In genomic region chr9:78235296-78235770, GRCh38 we compare ENCODE assay signal across 8 cellular contexts. TPM values are rescaled to one million over a fixed set of nuclear protein-coding genes. Genes with fewer than 3 reads are reported as not detected.
DNase-seq lines count a peak whose midpoint lies in the region; TF ChIP-seq lines count a peak whose summit lies in the region.

No MANE protein-coding gene starts in this region.

- in situ Hi-C loops in GM13976 (cut with MboI; ENCODE audit: low sequenced_read_pairs, unreplicated experiment) = no loop called here

- peak overlapping the region; percentile 94 for H3K27ac Mint-ChIP-seq in neural crest cell (ENCODE audit: unreplicated experiment)

- no peaks in the 10 kb centered on the region for H3K27me3 Mint-ChIP-seq in neural crest cell (ENCODE audit: low read depth)

- H3K27ac ChIP-seq in SK-N-MC (no peak overlapping the region), fibroblast of lung (ENCODE audit: insufficient read depth, low read length) (peak overlapping the region; percentile 75)

- no peak for TF ChIP-seq CTCF in GM13976 (IDR thresholded peaks at IDR 0.05; ENCODE audit: borderline replicate concordance, control extremely low read depth, extremely low read depth, insufficient read depth, missing control alignments)
- no peak for TF ChIP-seq CTCF in fibroblast of lung (conservative IDR thresholded peaks at IDR 0.05 in 1 of 2, IDR thresholded peaks at IDR 0.05 in 1 of 2; ENCODE audit: low read depth in 1 of 2, low read length in 2 of 2)
- no peak for TF ChIP-seq CTCF in neural crest cell (conservative IDR thresholded peaks at IDR 0.05)

- H3K9ac ChIP-seq in SK-N-MC (ENCODE audit: insufficient read length) (peak overlapping the region; percentile 90), fibroblast of lung (ENCODE audit: insufficient read depth, low read length) (peak overlapping the region; percentile 79)

- H3K36me3 ChIP-seq in SK-N-MC (ENCODE audit: insufficient read depth, low read length) = peaks cover 12% of the 10 kb centered on the region
- no peaks in the 10 kb centered on the region for H3K36me3 ChIP-seq in fibroblast of lung (ENCODE audit: control insufficient read depth, insufficient read depth, low read length)

- H4K20me1 ChIP-seq in fibroblast of lung (ENCODE audit: control insufficient read depth, extremely low read depth, insufficient read depth, low read length) = no peaks in the 10 kb centered on the region

- peak; percentile 25 for DNase-seq in GM13976 (ENCODE audit: low spot score)
- DNase-seq in SK-N-MC (ENCODE audit: low read depth, low spot score) = no peak
- DNase-seq in fibroblast of lung (ENCODE audit: low read depth in 2 of 2) = peak; percentile 30 to 62
- no peak for DNase-seq in neural crest cell (ENCODE audit: low read depth, low spot score)
- no peak for DNase-seq in COR-L47 (lab: John Stamatoyannopoulos, UW)
- DNase-seq in NCI-H2029 treated with DMSO at 0.1 percent for 48 hours (lab: John Stamatoyannopoulos, UW) = no peak
- DNase-seq in C1 segment of cervical spinal cord (lab: John Stamatoyannopoulos, UW) = no peak
- DNase-seq in mesenteric fat pad (ENCODE audit: low spot score) = no peak

- H3K4me1 Mint-ChIP-seq in neural crest cell = peaks cover 33% of the 10 kb centered on the region

- H3K9me3 ChIP-seq in SK-N-MC (ENCODE audit: low read depth, low read length) (no peaks in the 10 kb centered on the region), fibroblast of lung (ENCODE audit: control insufficient read depth, insufficient read depth, low read depth, low read length) (no peaks in the 10 kb centered on the region)

- H2AFZ ChIP-seq in fibroblast of lung (ENCODE audit: low read length) = peak overlapping the region; percentile 86

- peaks cover 2% of the 10 kb centered on the region for H3K4me1 ChIP-seq in fibroblast of lung (ENCODE audit: control insufficient read depth, extremely low read depth, insufficient read depth, low read length)

- no peaks in the 10 kb centered on the region for H3K9me3 Mint-ChIP-seq in neural crest cell

- H3K4me3 Mint-ChIP-seq in neural crest cell = no peak overlapping the region

- H3K4me3 ChIP-seq in SK-N-MC (peak overlapping the region; percentile 87), fibroblast of lung (replicated peaks in 1 of 4; ENCODE audit: control extremely low read depth in 1 of 4, insufficient read depth in 1 of 4, low read depth in 3 of 4, low read length in 4 of 4) (peak overlapping the region; percentile 81 to 89 (median 84))

- H3K27me3 ChIP-seq in fibroblast of lung (ENCODE audit: control insufficient read depth, insufficient read depth, low read length) = no peaks in the 10 kb centered on the region

- peaks cover 8% of the 10 kb centered on the region for H3K36me3 Mint-ChIP-seq in neural crest cell (ENCODE audit: low read depth)

- H3K4me2 ChIP-seq in fibroblast of lung (ENCODE audit: extremely low read depth, insufficient read depth, low read length) = peak overlapping the region; percentile 85

- H3K79me2 ChIP-seq in fibroblast of lung (ENCODE audit: control insufficient read depth, insufficient read depth, low read length) = peaks cover 9% of the 10 kb centered on the region

RNA-seq across cellular contexts. Expression of gene CEP78, which starts 0.5 kb away (rescaled TPM):
- 10.0 and 10.4 TPM in 2 replicates for total RNA-seq in fibroblast of lung
- polyA plus RNA-seq in fibroblast of lung = 8.9 and 13.7 TPM in 2 replicates
- 5.7 and 10.6 TPM in 2 replicates for polyA plus RNA-seq in fibroblast of lung (2012)
- polyA minus RNA-seq in fibroblast of lung (ENCODE audit: low replicate concordance) = 0.27 and 2.1 TPM in 2 replicates
- total RNA-seq in neural crest cell = 66.4 and 71.0 TPM in 2 replicates
- 9.4 TPM for total RNA-seq in mesenteric fat pad

Comparison
In these comparisons a context has a peak if more than half of its experiments do, and no peak if none do; other contexts are left out.
1. DNase-seq: peak in GM13976 (single experiment) and fibroblast of lung (2 of 2); none in SK-N-MC (single experiment), neural crest cell (single experiment), COR-L47 (single experiment), NCI-H2029 treated with DMSO at 0.1 percent for 48 hours (single experiment), C1 segment of cervical spinal cord (0 of 14) and mesenteric fat pad (single experiment).